Comparison of ENCODE assay signal across 1 cellular context in the genomic region with DNA sequence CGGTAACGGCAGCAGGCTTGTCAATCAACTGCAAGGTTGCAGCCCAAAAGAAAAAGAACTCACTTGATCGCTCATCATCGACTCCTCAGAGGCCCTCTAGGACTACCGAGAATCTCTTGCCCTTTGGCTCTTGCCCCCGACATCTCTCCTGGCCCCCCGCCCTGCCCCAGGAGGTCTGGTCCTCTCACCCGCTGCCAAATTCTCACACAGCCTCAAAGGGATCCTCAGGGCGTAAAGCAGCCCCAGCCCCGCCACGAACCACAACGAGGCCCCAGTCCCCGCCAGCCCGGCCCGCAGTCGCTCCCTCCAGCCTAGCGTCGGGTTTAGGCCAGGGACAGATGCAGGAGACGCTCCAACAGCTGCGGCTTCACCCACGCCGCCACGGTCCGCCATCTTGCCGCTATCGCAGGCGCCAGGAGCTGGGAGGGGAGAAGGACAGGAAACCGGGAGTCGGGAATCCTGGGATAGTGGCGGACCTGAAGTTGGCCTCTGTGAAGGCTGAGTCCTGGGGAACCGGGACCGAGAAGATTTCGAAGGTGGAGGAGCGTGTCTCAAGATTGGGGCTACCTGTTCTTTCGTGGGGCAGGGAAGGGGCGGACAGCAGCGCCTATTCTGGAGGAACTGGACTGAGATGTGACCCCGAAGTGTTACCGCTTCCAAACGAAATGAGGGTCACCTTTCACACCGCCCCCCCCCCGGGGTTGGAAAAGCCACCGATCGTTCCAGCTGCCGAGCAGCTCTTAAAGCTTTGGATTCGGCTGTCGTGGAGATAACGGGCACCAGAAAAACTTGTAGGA.
TF ChIP-seq lines count a peak whose summit lies in the region.

A gene with protein sequence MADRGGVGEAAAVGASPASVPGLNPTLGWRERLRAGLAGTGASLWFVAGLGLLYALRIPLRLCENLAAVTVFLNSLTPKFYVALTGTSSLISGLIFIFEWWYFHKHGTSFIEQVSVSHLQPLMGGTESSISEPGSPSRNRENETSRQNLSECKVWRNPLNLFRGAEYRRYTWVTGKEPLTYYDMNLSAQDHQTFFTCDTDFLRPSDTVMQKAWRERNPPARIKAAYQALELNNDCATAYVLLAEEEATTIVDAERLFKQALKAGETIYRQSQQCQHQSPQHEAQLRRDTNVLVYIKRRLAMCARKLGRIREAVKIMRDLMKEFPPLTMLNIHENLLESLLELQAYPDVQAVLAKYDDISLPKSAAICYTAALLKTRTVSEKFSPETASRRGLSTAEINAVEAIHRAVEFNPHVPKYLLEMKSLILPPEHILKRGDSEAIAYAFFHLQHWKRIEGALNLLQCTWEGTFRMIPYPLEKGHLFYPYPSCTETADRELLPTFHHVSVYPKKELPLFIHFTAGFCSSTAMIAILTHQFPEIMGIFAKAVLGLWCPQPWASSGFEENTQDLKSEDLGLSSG (minus strand): TSS at position 421 of the 797 bp plus-strand sequence. CDS start 28 bp downstream, at position 393.

TF ChIP-seq in IMR-90, 13 proteins besides CTCF, POLR2A, EP300 and RAD21:
- no peak for TF ChIP-seq FOS (IDR thresholded peaks at IDR 0.05; ENCODE audit: low read depth, low read length)
- no peak for TF ChIP-seq CEBPB (IDR thresholded peaks at IDR 0.05; ENCODE audit: low read depth, low read length)
- TF ChIP-seq, protein P1, sequence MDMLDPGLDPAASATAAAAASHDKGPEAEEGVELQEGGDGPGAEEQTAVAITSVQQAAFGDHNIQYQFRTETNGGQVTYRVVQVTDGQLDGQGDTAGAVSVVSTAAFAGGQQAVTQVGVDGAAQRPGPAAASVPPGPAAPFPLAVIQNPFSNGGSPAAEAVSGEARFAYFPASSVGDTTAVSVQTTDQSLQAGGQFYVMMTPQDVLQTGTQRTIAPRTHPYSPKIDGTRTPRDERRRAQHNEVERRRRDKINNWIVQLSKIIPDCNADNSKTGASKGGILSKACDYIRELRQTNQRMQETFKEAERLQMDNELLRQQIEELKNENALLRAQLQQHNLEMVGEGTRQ (IDR thresholded peaks at IDR 0.05; ENCODE audit: low read depth, low read length), result no peak
- no peak; the same call in 1 of the 2 replicates for TF ChIP-seq CHD1 (IDR thresholded peaks at IDR 0.05; ENCODE audit: low read depth, low read length)
- TF ChIP-seq MAZ (IDR thresholded peaks at IDR 0.05; ENCODE audit: borderline replicate concordance, low read depth, low read length), result no peak; the same call in 1 of the 2 replicates
- TF ChIP-seq MXI1 (IDR thresholded peaks at IDR 0.05; ENCODE audit: borderline replicate concordance, low read depth, low read length), result peak; percentile 62; the same call in 1 of the 2 replicates
- no peak for TF ChIP-seq RCOR1 (IDR thresholded peaks at IDR 0.05; ENCODE audit: insufficient replicate concordance, low read length)
TF ChIP-seq in IMR-90: peak in this region for 1.
